ENCODE assay signal across 17 cellular contexts in genomic region chrX:70480660-70481018, GRCh38. TPM values are rescaled to one million over a fixed set of nuclear protein-coding genes. Genes with fewer than 3 reads are reported as not detected.
A peak's percentile ranks its signal among the peaks of the same experiment; 100 is the strongest.
DNase-seq lines count a peak whose midpoint lies in the region; ATAC-seq and TF ChIP-seq lines count a peak whose summit lies in the region.
"Had no signal": no experiment of that assay in that cellular context is flagged by ENCODE, and none has a peak within 500 bp of the region (broad histone marks: within the 10 kb centered on the region; RNA-seq: fewer than 3 reads in every experiment).

No MANE protein-coding gene starts in this region.

- H3K27me3 Mint-ChIP-seq in nephron progenitor cell (ENCODE audit: low read depth, poor library complexity) = peaks cover 4% of the 10 kb centered on the region

- TF ChIP-seq CTCF in nephron progenitor cell (IDR thresholded peaks at IDR 0.05) (no peak), vagina (IDR thresholded peaks at IDR 0.05) (no peak), RWPE1 (conservative IDR thresholded peaks at IDR 0.05; ENCODE audit: low read depth) (no peak)

- peak overlapping the region; percentile 54 for H3K4me3 Mint-ChIP-seq in nephron progenitor cell

- H3K9me3 Mint-ChIP-seq in nephron progenitor cell = peaks cover 38% of the 10 kb centered on the region

- no peaks in the 10 kb centered on the region for H3K27me3 ChIP-seq in vagina

- DNase-seq in NCI-H82 (lab: John Stamatoyannopoulos, UW) (peak; percentile 69), NCI-H82 treated with DMSO at 0.1 percent for 48 hours (lab: John Stamatoyannopoulos, UW; ENCODE audit: unreplicated experiment) (no peak), head of caudate nucleus (peak; percentile 1 to 76 (median 38)), nephron progenitor cell (no peak), vagina (ENCODE audit: extremely low spot score in 2 of 2) (no peak), RWPE1 (ENCODE audit: low spot score) (no peak)
- DNase-seq in stimulated activated CD4-positive, alpha-beta T cell treated with anti-CD3 and anti-CD28 coated beads, Interleukin-1b, Interleukin-23, amount 100 ng/mL, for 48 hours = no peak
- DNase-seq: activated T-cell treated with anti-CD3 and anti-CD28 coated beads, Interleukin-2, amount 50 U/mL, for 48 hours; KBM-7; NCI-H1930; retina had no signal

- peak overlapping the region; percentile 30 for H3K27ac Mint-ChIP-seq in nephron progenitor cell

- H3K4me3 ChIP-seq in vagina = no peak overlapping the region
- H3K4me3 ChIP-seq: GM12878, SK-N-MC had no signal

- peaks cover 33% of the 10 kb centered on the region for H3K36me3 Mint-ChIP-seq in nephron progenitor cell (ENCODE audit: low read depth)

- peaks cover 31% of the 10 kb centered on the region for H3K4me1 ChIP-seq in vagina

- H3K4me1 Mint-ChIP-seq in nephron progenitor cell = peaks cover 83% of the 10 kb centered on the region

- ATAC-seq in GM19463 (IDR thresholded peaks at IDR 0.05; ENCODE audit: unreplicated experiment) = no peak
- ATAC-seq: GM12878, HCT116, left lobe of liver had no signal

- intact Hi-C loops in head of caudate nucleus (cut with DNase I) = no loop called here
- intact Hi-C loops in vagina (cut with DNase I) = no loop called here

- H3K9me3 ChIP-seq in vagina = no peaks in the 10 kb centered on the region

- H3K27ac ChIP-seq in vagina (peak overlapping the region; percentile 56), RWPE1 (no peak overlapping the region)
- H3K27ac ChIP-seq: SK-N-MC had no signal

- H3K36me3 ChIP-seq in vagina = no peaks in the 10 kb centered on the region

- CTCF ChIA-PET in RWPE1 (lab: Yijun Ruan, JAX) = no interaction called here

- no peak for TF ChIP-seq POLR2A in vagina (IDR thresholded peaks at IDR 0.05)

- POLR2A ChIA-PET in RWPE1 (lab: Yijun Ruan, JAX; ENCODE audit: low non-redundant PET) = no interaction called here

RNA-seq across cellular contexts. Expression of gene DLG3, which starts 36.0 kb away (rescaled TPM):
- total RNA-seq in vagina = 27.0 TPM

RNA-seq across cellular contexts. Expression of gene GDPD2, which starts 57.5 kb away (rescaled TPM):
- not detected for total RNA-seq in vagina
- total RNA-seq: bronchial epithelial cell, left lobe of liver had no signal

Comparison
In these comparisons a context has a peak if more than half of its experiments do, and no peak if none do; other contexts are left out.
1. DNase-seq: peak in NCI-H82 (single experiment) and head of caudate nucleus (42 of 42); none in NCI-H82 treated with DMSO at 0.1 percent for 48 hours (single experiment), nephron progenitor cell (single experiment), vagina (0 of 2), RWPE1 (single experiment) and stimulated activated CD4-positive, alpha-beta T cell treated with anti-CD3 and anti-CD28 coated beads, Interleukin-1b, Interleukin-23, amount 100 ng/mL, for 48 hours (single experiment).